Comparison of ENCODE assay signal across 15 cellular contexts in the genomic region with DNA sequence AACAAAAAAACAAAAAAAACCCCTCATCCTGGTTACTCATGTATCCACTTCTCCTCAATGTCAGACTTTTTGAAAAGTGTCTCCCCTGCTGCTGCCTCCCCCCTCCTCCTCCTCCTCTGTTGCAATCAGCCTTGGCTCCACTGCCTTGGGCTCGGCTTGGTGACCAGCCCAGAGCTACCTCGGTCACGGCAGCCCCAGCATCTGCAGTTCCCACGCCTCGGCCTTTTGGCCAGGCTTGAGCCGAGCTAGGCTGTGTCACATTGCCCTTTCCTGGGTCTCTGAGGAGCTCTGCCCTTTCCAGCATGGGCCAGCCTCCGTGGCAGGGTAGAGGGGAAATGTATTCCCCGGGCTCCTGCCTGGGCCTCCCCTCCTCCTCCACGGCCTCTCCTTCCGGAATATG. TPM values are rescaled to one million over a fixed set of nuclear protein-coding genes. Genes with fewer than 3 reads are reported as not detected.
DNase-seq lines count a peak whose midpoint lies in the region; ATAC-seq, FAIRE-seq and TF ChIP-seq lines count a peak whose summit lies in the region.
"Had no signal": no experiment of that assay in that cellular context is flagged by ENCODE, and none has a peak within 500 bp of the region (broad histone marks: within the 10 kb centered on the region; RNA-seq: fewer than 3 reads in every experiment).

No MANE protein-coding gene starts in this region.

- H3K9me3 ChIP-seq in PC-9 (ENCODE audit: insufficient read depth, low read depth) (no peaks in the 10 kb centered on the region), parathyroid adenoma (ENCODE audit: control insufficient read depth, low read length) (no peaks in the 10 kb centered on the region), esophagus squamous epithelium (no peaks in the 10 kb centered on the region)
- H3K9me3 ChIP-seq: colonic mucosa, SK-N-SH had no signal

- ATAC-seq in left cardiac atrium (peak; percentile 82 to 90), HG02981 (IDR thresholded peaks at IDR 0.05; ENCODE audit: unreplicated experiment) (no peak), GM21737 (IDR thresholded peaks at IDR 0.05; ENCODE audit: unreplicated experiment) (no peak)

- no peaks in the 10 kb centered on the region for H3K9me2 ChIP-seq in PC-9 (ENCODE audit: insufficient read depth)
- H3K9me2 ChIP-seq: SK-N-SH had no signal

- H3K4me3 ChIP-seq in PC-9, result no peak overlapping the region
- H3K4me3 ChIP-seq in parathyroid adenoma (ENCODE audit: low read depth, low read length), result no peak overlapping the region
- no peak overlapping the region for H3K4me3 ChIP-seq in esophagus squamous epithelium
- H3K4me3 ChIP-seq: colonic mucosa had no signal

- intact Hi-C loops in PC-9 (cut with micrococcal nuclease; ENCODE audit: unreplicated experiment), result no loop called here
- intact Hi-C loops in left cardiac atrium (cut with DNase I), result no loop called here
- intact Hi-C loops in esophagus squamous epithelium (cut with DNase I), result no loop called here

- H3K4me2 ChIP-seq in PC-9 (peak overlapping the region; percentile 36), parathyroid adenoma (ENCODE audit: low read length) (peak overlapping the region; percentile 9)
- H3K4me2 ChIP-seq: SK-N-SH had no signal

- H3K27ac ChIP-seq in PC-9 (no peak overlapping the region), parathyroid adenoma (no peak overlapping the region), esophagus squamous epithelium (no peak overlapping the region)
- H3K27ac ChIP-seq: colonic mucosa, VCaP had no signal

- H3K4me1 ChIP-seq in PC-9 (replicated peaks; ENCODE audit: insufficient read depth) (peaks cover 47% of the 10 kb centered on the region), parathyroid adenoma (peaks cover 7% of the 10 kb centered on the region), esophagus squamous epithelium (peaks cover 0 to 27% (median 9%) of the 10 kb centered on the region in 3 donors)
- H3K4me1 ChIP-seq: colonic mucosa had no signal

- CTCF ChIA-PET in PC-9 (lab: Charles Lee), result interaction anchor here (0.6 to 0.9 kb wide), 2 partner anchors 21 to 727 kb away, joined by 3 to 4 read pairs; no protein-coding TSS in a partner anchor

- no peak for TF ChIP-seq CTCF in PC-9 (conservative IDR thresholded peaks at IDR 0.05)
- no peak for TF ChIP-seq CTCF in parathyroid adenoma (IDR thresholded peaks at IDR 0.05)
- no peak for TF ChIP-seq CTCF in esophagus squamous epithelium (IDR thresholded peaks at IDR 0.05)
- TF ChIP-seq CTCF in D721Med (IDR thresholded peaks at IDR 0.05; ENCODE audit: insufficient read depth, missing control alignments), result no peak

- H3K9ac ChIP-seq in parathyroid adenoma, result no peak overlapping the region
- H3K9ac ChIP-seq: SK-N-SH had no signal

- peak; percentile 68 for DNase-seq in AG08396 (ENCODE audit: low spot score)
- peak in 1 of 2 experiments; percentile 62 for DNase-seq in PC-9
- DNase-seq in left cardiac atrium, result peak; percentile 77
- no peak for DNase-seq in esophagus squamous epithelium (lab: John Stamatoyannopoulos, UW)
- DNase-seq in D721Med (ENCODE audit: insufficient read length, low spot score), result no peak
- DNase-seq: activated naive CD8-positive, alpha-beta T cell treated with anti-CD3 and anti-CD28 coated beads, Interleukin-2, amount 10 ng/mL, durations not matched to agents 7 days and 5 days; colonic mucosa; DMS 273 treated with DMSO at 0.1 percent for 48 hours; foreskin melanocyte; NCI-H2171 treated with DMSO at 0.1 percent for 48 hours; SK-N-SH had no signal

- H3K27me3 ChIP-seq in PC-9 (ENCODE audit: insufficient read depth, low read depth) (peaks cover 14% of the 10 kb centered on the region), parathyroid adenoma (ENCODE audit: control insufficient read depth, insufficient read depth, low read length) (no peaks in the 10 kb centered on the region), esophagus squamous epithelium (peaks cover 0 to 65% (median 0%) of the 10 kb centered on the region in 4 donors)
- H3K27me3 ChIP-seq: colonic mucosa had no signal

- no peaks in the 10 kb centered on the region for H3K79me2 ChIP-seq in PC-9 (ENCODE audit: low read depth)
- no peaks in the 10 kb centered on the region for H3K79me2 ChIP-seq in parathyroid adenoma

- H2AFZ ChIP-seq in PC-9 (no peak overlapping the region), parathyroid adenoma (peak overlapping the region; percentile 35)

- no TSS peak for BruUV-seq in PC-9 (replicated peaks; lab: Mats Ljungman, UMichigan)

- peaks cover 20% of the 10 kb centered on the region for H3F3A ChIP-seq in PC-9 (ENCODE audit: insufficient read depth, low read depth)

- TF ChIP-seq POLR2A in esophagus squamous epithelium (IDR thresholded peaks at IDR 0.05), result no peak

- 58 to 67% methylated on average over 6 to 9 of the region's 10 CpGs for WGBS in esophagus squamous epithelium, 2 donors

- H4K20me1 ChIP-seq in PC-9 (ENCODE audit: insufficient read depth), result no peaks in the 10 kb centered on the region

- no peak for FAIRE-seq in D721Med (lab: Jason Lieb, UNC)

- POLR2A ChIA-PET in PC-9 (lab: Charles Lee; ENCODE audit: unreplicated experiment), result interaction anchor here (0.7 kb wide), 2 partner anchors 25 to 592 kb away, joined by 3 to 26 read pairs; no protein-coding TSS in a partner anchor

- no peaks in the 10 kb centered on the region for H3K36me3 ChIP-seq in PC-9 (ENCODE audit: low read depth)
- H3K36me3 ChIP-seq in parathyroid adenoma (ENCODE audit: control insufficient read depth, insufficient read depth, low read length), result no peaks in the 10 kb centered on the region
- H3K36me3 ChIP-seq in esophagus squamous epithelium, result no peaks in the 10 kb centered on the region
- H3K36me3 ChIP-seq: colonic mucosa had no signal

RNA-seq across cellular contexts. Expression of a gene that starts 22.7 kb away (rescaled TPM):
- total RNA-seq in PC-9 (2021), result 50.0 and 57.5 TPM in 2 replicates
- 1 to 10 TPM; 3.7 to 3.9 TPM for total RNA-seq in left cardiac atrium
- 1 to 10 TPM in 2 of 4 donors, under 1 TPM in 2; 0.15 to 2.5 (median 0.93) TPM for total RNA-seq in esophagus squamous epithelium
- total RNA-seq: activated naive CD8-positive, alpha-beta T cell treated with anti-CD3 and anti-CD28 coated beads, Interleukin-2, amount 10 ng/mL, durations not matched to agents 7 days and 5 days had no signal

Comparison
In these comparisons a context has a peak if more than half of its experiments do, and no peak if none do; other contexts are left out.
1. DNase-seq: peak in AG08396 (single experiment) and left cardiac atrium (single experiment); none in esophagus squamous epithelium (single experiment) and D721Med (single experiment).
2. ATAC-seq: peak in left cardiac atrium (2 of 2); none in HG02981 (single experiment) and GM21737 (single experiment).
3. RNA of a gene that starts 22.7 kb away (total RNA-seq): 50.0 to 57.5 TPM in PC-9; 3.7 to 3.9 TPM in left cardiac atrium and 0.15 to 2.5 TPM in esophagus squamous epithelium; every median in the first group is over 10 times any median in the second.